ENCODE assay signal across 9 cellular contexts in the genomic region with DNA sequence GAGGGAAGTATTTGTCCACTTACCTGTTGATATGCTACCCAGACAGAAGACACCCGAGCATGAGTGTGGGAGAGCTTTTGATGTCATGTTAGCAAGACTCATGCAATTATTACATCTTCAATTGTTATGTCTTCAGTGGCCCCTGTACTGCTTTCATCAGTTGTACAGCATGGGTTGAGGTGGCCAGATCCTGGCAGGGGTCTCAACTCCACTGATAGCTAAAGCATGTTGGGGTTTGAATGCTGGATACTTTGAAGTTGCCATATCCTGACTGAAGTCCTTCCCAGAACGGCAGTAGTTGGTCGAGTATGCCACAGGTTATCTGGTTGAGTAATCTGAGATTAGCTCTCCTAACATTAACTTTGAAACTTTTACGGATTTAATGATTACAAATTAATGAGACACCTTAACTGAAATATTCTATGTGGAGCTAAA. TPM values are rescaled to one million over a fixed set of nuclear protein-coding genes. Genes with fewer than 3 reads are reported as not detected.
DNase-seq lines count a peak whose midpoint lies in the region; ATAC-seq and TF ChIP-seq lines count a peak whose summit lies in the region.
"Had no signal": no experiment of that assay in that cellular context is flagged by ENCODE, and none has a peak within 500 bp of the region (broad histone marks: within the 10 kb centered on the region; RNA-seq: fewer than 3 reads in every experiment).

No MANE protein-coding gene starts in this region.

- H3K4me1 ChIP-seq in CD4-positive, CD25-positive, alpha-beta regulatory T cell (ENCODE audit: control insufficient read depth, insufficient read depth, low read length, poor library complexity, severe bottlenecking) = peaks cover 28% of the 10 kb centered on the region

- no peak overlapping the region for H3K27ac ChIP-seq in CD4-positive, CD25-positive, alpha-beta regulatory T cell (ENCODE audit: insufficient read depth, low read length, poor library complexity, severe bottlenecking)
- H3K27ac ChIP-seq in KOPT-K1 (ENCODE audit: low read depth, low read length, poor library complexity, severe bottlenecking) = peak overlapping the region; percentile 29

- peaks cover 13 to 48% (median 36%) of the 10 kb centered on the region in 4 donors for H3K4me1 Mint-ChIP-seq in CD4-positive, CD25-positive, alpha-beta regulatory T cell
- H3K4me1 Mint-ChIP-seq in nephron progenitor cell = peaks cover 31% of the 10 kb centered on the region

- H3K9me3 ChIP-seq in CD4-positive, CD25-positive, alpha-beta regulatory T cell (ENCODE audit: control insufficient read depth in 2 of 2, low read length in 2 of 2) = no peaks in the 10 kb centered on the region
- no peaks in the 10 kb centered on the region for H3K9me3 ChIP-seq in KOPT-K1 (ENCODE audit: insufficient read depth, low read length, poor library complexity, severe bottlenecking)

- H3K27ac Mint-ChIP-seq in CD4-positive, CD25-positive, alpha-beta regulatory T cell = peak overlapping the region in 1 of 3 donors; percentile 96
- no peak overlapping the region for H3K27ac Mint-ChIP-seq in nephron progenitor cell

- peak overlapping the region; percentile 95 to 99 (median 98) for H3K4me3 Mint-ChIP-seq in CD4-positive, CD25-positive, alpha-beta regulatory T cell
- H3K4me3 Mint-ChIP-seq in nephron progenitor cell = peak overlapping the region; percentile 98

- peaks cover 18% of the 10 kb centered on the region for H3K36me3 Mint-ChIP-seq in CD4-positive, CD25-positive, alpha-beta regulatory T cell
- H3K36me3 Mint-ChIP-seq in nephron progenitor cell (ENCODE audit: low read depth) = peaks cover 22% of the 10 kb centered on the region

- no peaks in the 10 kb centered on the region for H3K27me3 ChIP-seq in CD4-positive, CD25-positive, alpha-beta regulatory T cell (ENCODE audit: control insufficient read depth, insufficient read depth, low read length)

- no peak for TF ChIP-seq CTCF in choroid plexus epithelial cell (conservative IDR thresholded peaks at IDR 0.05; ENCODE audit: low read depth, low read length)
- no peak for TF ChIP-seq CTCF in nephron progenitor cell (IDR thresholded peaks at IDR 0.05)

- DNase-seq in CD4-positive, CD25-positive, alpha-beta regulatory T cell = no peak
- DNase-seq in choroid plexus epithelial cell (ENCODE audit: low read depth) (no peak), nephron progenitor cell (no peak), GM03348 (ENCODE audit: low spot score) (no peak), ureter (ENCODE audit: low spot score) (no peak), putamen (ENCODE audit: low spot score) (no peak)
- no peak for DNase-seq in stimulated activated CD8-positive, alpha-beta memory T cell treated with anti-CD3 and anti-CD28 coated beads, Interleukin-4, amount 100 ng/mL, for 48 hours

- no peaks in the 10 kb centered on the region for H3K9me3 Mint-ChIP-seq in CD4-positive, CD25-positive, alpha-beta regulatory T cell
- no peaks in the 10 kb centered on the region for H3K9me3 Mint-ChIP-seq in nephron progenitor cell

- peaks cover 4% of the 10 kb centered on the region for H3K27me3 Mint-ChIP-seq in CD4-positive, CD25-positive, alpha-beta regulatory T cell
- H3K27me3 Mint-ChIP-seq in nephron progenitor cell (ENCODE audit: low read depth, poor library complexity) = no peaks in the 10 kb centered on the region

- H3K36me3 ChIP-seq in CD4-positive, CD25-positive, alpha-beta regulatory T cell (ENCODE audit: control insufficient read depth, insufficient read depth, low read length) = peaks cover 25% of the 10 kb centered on the region
- peaks cover 29% of the 10 kb centered on the region for H3K36me3 ChIP-seq in KOPT-K1 (ENCODE audit: insufficient read depth, low read length)

- H3K4me3 ChIP-seq in CD4-positive, CD25-positive, alpha-beta regulatory T cell (ENCODE audit: low read depth, low read length) = peak overlapping the region; percentile 90
- H3K4me3 ChIP-seq in choroid plexus epithelial cell (ENCODE audit: low read depth, low read length) = peak overlapping the region; percentile 77

- no peak for ATAC-seq in CD4-positive, CD25-positive, alpha-beta regulatory T cell (ENCODE audit: low read depth in 2 of 2)

RNA-seq across cellular contexts. Expression of a gene that starts 1.2 kb away (rescaled TPM):
- total RNA-seq in CD4-positive, CD25-positive, alpha-beta regulatory T cell = 16.1 TPM
- 10 to 100 TPM; 36.0 to 45.9 (median 42.3) TPM for polyA plus RNA-seq in CD4-positive, CD25-positive, alpha-beta regulatory T cell
- 48.1 TPM for total RNA-seq in ureter

RNA-seq across cellular contexts. Expression of a gene that starts 46.7 kb away (rescaled TPM):
- not detected for total RNA-seq in CD4-positive, CD25-positive, alpha-beta regulatory T cell
- under 1 TPM in 1 of 4 donors, not detected in 3; 0.12 TPM for polyA plus RNA-seq in CD4-positive, CD25-positive, alpha-beta regulatory T cell
- not detected for total RNA-seq in ureter
- total RNA-seq: HT1080 had no signal

RNA-seq across cellular contexts. Expression of a gene that starts 56.7 kb away (rescaled TPM):
- total RNA-seq in CD4-positive, CD25-positive, alpha-beta regulatory T cell = 6.4 TPM
- 1 to 10 TPM in 2 of 4 donors, under 1 TPM in 2; 0.52 to 1.7 (median 1.0) TPM for polyA plus RNA-seq in CD4-positive, CD25-positive, alpha-beta regulatory T cell
- total RNA-seq in ureter = 6.0 TPM

RNA-seq across cellular contexts. Expression of a gene that starts 56.8 kb away (rescaled TPM):
- 13.5 TPM for total RNA-seq in CD4-positive, CD25-positive, alpha-beta regulatory T cell
- 10 to 100 TPM; 10.3 to 12.0 (median 11.2) TPM for polyA plus RNA-seq in CD4-positive, CD25-positive, alpha-beta regulatory T cell
- total RNA-seq in ureter = 19.1 TPM
